Comparison of ENCODE assay signal across 9 cellular contexts in genomic region chr14:85529803-85530574, GRCh38. TPM values are rescaled to one million over a fixed set of nuclear protein-coding genes. Genes with fewer than 3 reads are reported as not detected.
DNase-seq lines count a peak whose midpoint lies in the region; ATAC-seq, FAIRE-seq and TF ChIP-seq lines count a peak whose summit lies in the region.
"Had no signal": no experiment of that assay in that cellular context is flagged by ENCODE, and none has a peak within 500 bp of the region (broad histone marks: within the 10 kb centered on the region; RNA-seq: fewer than 3 reads in every experiment).

TSS of gene FLRT2 (plus strand) at chr14:85530144. CDS start at chr14:85621515, 91,371 bp downstream.

- BruUV-seq in HepG2 (replicated peaks; lab: Mats Ljungman, UMichigan), result no TSS peak

- WGBS in HepG2 (ENCODE audit: low lambda C conversion rate), result 23% methylated on average over 39 of the region's 57 CpGs
- 2 to 17% (median 15%) methylated on average over 54 to 57 of the region's 57 CpGs for WGBS in small intestine, 3 donors

- H3K4me3 Mint-ChIP-seq in activated CD4-positive, alpha-beta memory T cell treated with anti-CD3 and anti-CD28 coated beads, Interleukin-2, amount 10 ng/mL, durations not matched to agents 7 days and 5 days, result no peak within 1 kb of the TSS
- H3K4me3 Mint-ChIP-seq in activated CD4-positive, alpha-beta memory T cell treated with anti-CD3 and anti-CD28 coated beads for 36 hours, result no peak within 1 kb of the TSS
- no peak within 1 kb of the TSS for H3K4me3 Mint-ChIP-seq in T-helper 2 cell treated with Interferon-gamma antibody and Interleukin-4, amounts not matched to agents 5 μg/mL and 100 μg/mL, for 36 hours

- peaks cover 56% of the 10 kb centered on the region for H3K27me3 Mint-ChIP-seq in activated CD4-positive, alpha-beta memory T cell treated with anti-CD3 and anti-CD28 coated beads, Interleukin-2, amount 10 ng/mL, durations not matched to agents 7 days and 5 days
- H3K27me3 Mint-ChIP-seq in activated CD4-positive, alpha-beta memory T cell treated with anti-CD3 and anti-CD28 coated beads for 36 hours, result peaks cover 58% of the 10 kb centered on the region
- peaks cover 62% of the 10 kb centered on the region for H3K27me3 Mint-ChIP-seq in T-helper 2 cell treated with Interferon-gamma antibody and Interleukin-4, amounts not matched to agents 5 μg/mL and 100 μg/mL, for 36 hours (ENCODE audit: low read depth)

- H3K4me1 ChIP-seq in HepG2 (ENCODE audit: insufficient read depth, low read length), result no peaks in the 10 kb centered on the region
- peaks cover 13 to 51% of the 10 kb centered on the region in 2 donors for H3K4me1 ChIP-seq in thoracic aorta (ENCODE audit: control insufficient read depth in 1 of 2, low read depth in 2 of 2)
- H3K4me1 ChIP-seq in small intestine (ENCODE audit: control insufficient read depth in 2 of 2, insufficient read depth in 1 of 2, low read depth in 1 of 2, low read length in 1 of 2), result no peaks in the 10 kb centered on the region

- no peak within 1 kb of the TSS for H3K9ac ChIP-seq in HepG2 (ENCODE audit: insufficient read depth, low read depth, low read length)

- POLR2A ChIA-PET in activated CD4-positive, alpha-beta memory T cell treated with anti-CD3 and anti-CD28 coated beads, Interleukin-2, amount 10 ng/mL, durations not matched to agents 7 days and 5 days (lab: Charles Lee), result no interaction called here
- POLR2A ChIA-PET in activated CD4-positive, alpha-beta memory T cell treated with anti-CD3 and anti-CD28 coated beads for 36 hours (lab: Charles Lee), result no interaction called here
- POLR2A ChIA-PET in HepG2 (lab: Yijun Ruan, JAX), result no interaction called here

- no peaks in the 10 kb centered on the region for H3K79me2 ChIP-seq in HepG2 (ENCODE audit: insufficient read depth, low read length)

- H3K27ac ChIP-seq in HepG2 (ENCODE audit: extremely low read length, insufficient read depth, low read length), result no peak within 1 kb of the TSS
- peak within 1 kb of the TSS; percentile 20 to 62 for H3K27ac ChIP-seq in thoracic aorta
- peak within 1 kb of the TSS in 1 of 2 donors; percentile 45 for H3K27ac ChIP-seq in small intestine (ENCODE audit: low read depth in 1 of 2, low read length in 1 of 2)
- H3K27ac ChIP-seq: VCaP had no signal

- H3K9me3 ChIP-seq in HepG2 (ENCODE audit: low read length) (peaks cover 14% of the 10 kb centered on the region; the same call in 1 of the 2 replicates), thoracic aorta (no peaks in the 10 kb centered on the region), small intestine (ENCODE audit: control insufficient read depth, low read depth) (peaks cover 2% of the 10 kb centered on the region)

- no peak for FAIRE-seq in HepG2 (lab: Jason Lieb, UNC)
- FAIRE-seq in small intestine (lab: Jason Lieb, UNC), result no peak

- TF ChIP-seq CTCF in HepG2 (CRISPR knock-in tag; IDR thresholded peaks at IDR 0.05) (no peak), thoracic aorta (IDR thresholded peaks at IDR 0.05) (no peak)

- TF ChIP-seq POLR2A in HepG2 (IDR thresholded peaks at IDR 0.05; ENCODE audit: insufficient read depth in 1 of 2, low read depth in 2 of 2, low read length in 2 of 2), result no peak

- in situ Hi-C loops in HepG2 (cut with HindIII; ENCODE audit: extremely low pct_ligation_motif_present, low pct_unique_long_range_greater_than_20kb), result loop anchor here (10.0 kb wide), 1 partner anchor 115 kb away; no protein-coding TSS in a partner anchor

- H3K36me3 ChIP-seq in HepG2 (replicated peaks in 1 of 2; ENCODE audit: control insufficient read depth in 1 of 2, insufficient read depth in 2 of 2, low read length in 2 of 2) (no peaks in the 10 kb centered on the region), thoracic aorta (no peaks in the 10 kb centered on the region), small intestine (ENCODE audit: control insufficient read depth in 2 of 2, insufficient read depth in 2 of 2, low read length in 2 of 2) (no peaks in the 10 kb centered on the region)

- H3K4me3 ChIP-seq in HepG2 (replicated peaks in 1 of 3; ENCODE audit: insufficient read depth in 1 of 3, low read depth in 2 of 3, low read length in 3 of 3), result 0 out of 6 replicates have a peak within 1 kb of the TSS, but pooled peaks of 1 of the 3 experiments have one; percentile 28
- peak within 1 kb of the TSS; percentile 77 for H3K4me3 ChIP-seq in thoracic aorta
- H3K4me3 ChIP-seq in small intestine (ENCODE audit: low read depth in 1 of 2, low read length in 2 of 2), result no peak within 1 kb of the TSS

- TF ChIP-seq RAD21 in HepG2 (CRISPR knock-in tag; IDR thresholded peaks at IDR 0.05), result no peak

- H3K4me1 Mint-ChIP-seq in activated CD4-positive, alpha-beta memory T cell treated with anti-CD3 and anti-CD28 coated beads, Interleukin-2, amount 10 ng/mL, durations not matched to agents 7 days and 5 days, result peaks cover 5% of the 10 kb centered on the region
- H3K4me1 Mint-ChIP-seq in activated CD4-positive, alpha-beta memory T cell treated with anti-CD3 and anti-CD28 coated beads for 36 hours (ENCODE audit: low read depth), result peaks cover 10% of the 10 kb centered on the region
- H3K4me1 Mint-ChIP-seq in T-helper 2 cell treated with Interferon-gamma antibody and Interleukin-4, amounts not matched to agents 5 μg/mL and 100 μg/mL, for 36 hours (ENCODE audit: low read depth), result peaks cover 9% of the 10 kb centered on the region

- peaks cover 10% of the 10 kb centered on the region for H3K36me3 Mint-ChIP-seq in activated CD4-positive, alpha-beta memory T cell treated with anti-CD3 and anti-CD28 coated beads, Interleukin-2, amount 10 ng/mL, durations not matched to agents 7 days and 5 days (ENCODE audit: low read depth)
- peaks cover 3% of the 10 kb centered on the region for H3K36me3 Mint-ChIP-seq in activated CD4-positive, alpha-beta memory T cell treated with anti-CD3 and anti-CD28 coated beads for 36 hours
- peaks cover 2% of the 10 kb centered on the region for H3K36me3 Mint-ChIP-seq in T-helper 2 cell treated with Interferon-gamma antibody and Interleukin-4, amounts not matched to agents 5 μg/mL and 100 μg/mL, for 36 hours (ENCODE audit: low read depth)

- H2AFZ ChIP-seq in HepG2 (ENCODE audit: low read length), result no peak within 1 kb of the TSS

- ATAC-seq in HepG2, result no peak
- ATAC-seq in thoracic aorta (ENCODE audit: insufficient number of reproducible peaks, low FRiP score, low read depth), result no peak

- intact Hi-C loops in activated CD4-positive, alpha-beta memory T cell treated with anti-CD3 and anti-CD28 coated beads for 36 hours (cut with micrococcal nuclease), result no loop called here
- intact Hi-C loops in HepG2 (cut with micrococcal nuclease; ENCODE audit: unreplicated experiment), result loop anchor here (2.0 to 10.0 kb wide), 2 partner anchors 115 to 335 kb away; no protein-coding TSS in a partner anchor

- TF ChIP-seq EP300 in HepG2 (IDR thresholded peaks at IDR 0.05; ENCODE audit: low read depth in 2 of 2, low read length in 2 of 2) (no peak), HepG2 (CRISPR knock-in tag; IDR thresholded peaks at IDR 0.05; ENCODE audit: borderline replicate concordance) (no peak)

- H3K27me3 ChIP-seq in HepG2 (ENCODE audit: control insufficient read depth in 1 of 2, insufficient read depth in 2 of 2, low read length in 2 of 2) (peaks cover 5 to 51% of the 10 kb centered on the region in 2 experiments), thoracic aorta (replicated peaks; ENCODE audit: insufficient read depth) (no peaks in the 10 kb centered on the region), small intestine (ENCODE audit: control insufficient read depth in 2 of 2, insufficient read depth in 2 of 2, low read length in 2 of 2) (peaks cover 3 to 12% of the 10 kb centered on the region in 2 donors)

- no peaks in the 10 kb centered on the region for H4K20me1 ChIP-seq in HepG2 (ENCODE audit: insufficient read depth, low read length)

- CTCF ChIA-PET in activated CD4-positive, alpha-beta memory T cell treated with anti-CD3 and anti-CD28 coated beads, Interleukin-2, amount 10 ng/mL, durations not matched to agents 7 days and 5 days (lab: Charles Lee), result no interaction called here
- CTCF ChIA-PET in activated CD4-positive, alpha-beta memory T cell treated with anti-CD3 and anti-CD28 coated beads for 36 hours (lab: Charles Lee), result no interaction called here
- CTCF ChIA-PET in HepG2 (lab: Yijun Ruan, JAX; ENCODE audit: low intra/inter-chr PET ratio, low total read pairs), result no interaction called here

- no peak for DNase-seq in activated CD4-positive, alpha-beta memory T cell treated with anti-CD3 and anti-CD28 coated beads, Interleukin-2, amount 10 ng/mL, durations not matched to agents 7 days and 5 days
- no peak for DNase-seq in activated CD4-positive, alpha-beta memory T cell treated with anti-CD3 and anti-CD28 coated beads for 36 hours
- peak; percentile 95 for DNase-seq in dermis blood vessel endothelial cell
- DNase-seq in HepG2 (ENCODE audit: low spot score), result no peak
- DNase-seq in thoracic aorta (ENCODE audit: low spot score), result no peak
- no peak for DNase-seq in small intestine
- no peak for DNase-seq in T-helper 2 cell treated with Interferon-gamma antibody and Interleukin-4, amounts not matched to agents 5 μg/mL and 100 μg/mL, for 36 hours (ENCODE audit: low spot score)
- DNase-seq in GM19238 (ENCODE audit: insufficient read length, low spot score), result no peak

- H3K4me2 ChIP-seq in HepG2 (ENCODE audit: low read depth, low read length), result peak within 1 kb of the TSS; percentile 42; the same call in 1 of the 2 replicates

- peaks cover 5% of the 10 kb centered on the region for H3K9me3 Mint-ChIP-seq in activated CD4-positive, alpha-beta memory T cell treated with anti-CD3 and anti-CD28 coated beads, Interleukin-2, amount 10 ng/mL, durations not matched to agents 7 days and 5 days
- no peaks in the 10 kb centered on the region for H3K9me3 Mint-ChIP-seq in activated CD4-positive, alpha-beta memory T cell treated with anti-CD3 and anti-CD28 coated beads for 36 hours
- H3K9me3 Mint-ChIP-seq in T-helper 2 cell treated with Interferon-gamma antibody and Interleukin-4, amounts not matched to agents 5 μg/mL and 100 μg/mL, for 36 hours, result no peaks in the 10 kb centered on the region

- H3K27ac Mint-ChIP-seq in activated CD4-positive, alpha-beta memory T cell treated with anti-CD3 and anti-CD28 coated beads, Interleukin-2, amount 10 ng/mL, durations not matched to agents 7 days and 5 days, result peak within 1 kb of the TSS; percentile 26
- H3K27ac Mint-ChIP-seq in activated CD4-positive, alpha-beta memory T cell treated with anti-CD3 and anti-CD28 coated beads for 36 hours, result no peak within 1 kb of the TSS
- H3K27ac Mint-ChIP-seq in T-helper 2 cell treated with Interferon-gamma antibody and Interleukin-4, amounts not matched to agents 5 μg/mL and 100 μg/mL, for 36 hours, result no peak within 1 kb of the TSS

RNA-seq across cellular contexts. Expression of gene FLRT2, which starts in this region (rescaled TPM):
- not detected for total RNA-seq in activated CD4-positive, alpha-beta memory T cell treated with anti-CD3 and anti-CD28 coated beads, Interleukin-2, amount 10 ng/mL, durations not matched to agents 7 days and 5 days
- total RNA-seq in activated CD4-positive, alpha-beta memory T cell treated with anti-CD3 and anti-CD28 coated beads for 36 hours, result not detected
- total RNA-seq in dermis blood vessel endothelial cell (213 and 216 TPM in 2 replicates), HepG2 (2016; rRNA removed; fragmentation: Illumina TruSeq; extraction: Trizol) (not detected in 2 replicates), thoracic aorta (10 to 100 TPM; 20.1 to 45.4 TPM)
- not detected in 2 replicates for total RNA-seq in HepG2 (2016; cell fraction: cytosol; rRNA removed; fragmentation: Illumina TruSeq; extraction: Trizol; ENCODE audit: low read depth)
- total RNA-seq in HepG2 (2016; cell fraction: insoluble cytoplasmic fraction; rRNA removed; fragmentation: Illumina TruSeq; extraction: Trizol), result not detected in 2 replicates
- not detected in 2 replicates for total RNA-seq in HepG2 (2016; cell fraction: membrane; rRNA removed; fragmentation: Illumina TruSeq; extraction: Trizol)
- 0.06 TPM in 1 of 2 replicates, not detected in the other for total RNA-seq in HepG2 (2016; cell fraction: nucleus; rRNA removed; fragmentation: Illumina TruSeq; extraction: Trizol)
- polyA plus RNA-seq in HepG2 (2011; rRNA removed) (0.16 TPM in 1 of 2 replicates, not detected in the other), small intestine (1 to 10 TPM in 1 of 3 donors, under 1 TPM in 1, not detected in 1; under 0.01 to 2.7 TPM)
- polyA plus RNA-seq in HepG2 (2011; cell fraction: cytosol; rRNA removed), result not detected in 2 replicates
- not detected in 2 replicates for polyA plus RNA-seq in HepG2 (2011; cell fraction: nucleus; rRNA removed)
- polyA plus RNA-seq in HepG2 (2012), result not detected in 2 replicates
- not detected in 2 replicates for polyA plus RNA-seq in HepG2 (2016; cell fraction: cytosol; fragmentation: Illumina TruSeq; extraction: Trizol; ENCODE audit: low read depth)
- not detected in 2 replicates for polyA plus RNA-seq in HepG2 (2016; cell fraction: insoluble cytoplasmic fraction; fragmentation: Illumina TruSeq; extraction: Trizol; ENCODE audit: low read depth)
- polyA plus RNA-seq in HepG2 (2016; cell fraction: membrane; fragmentation: Illumina TruSeq; extraction: Trizol; ENCODE audit: low read depth), result not detected in 2 replicates
- not detected in 2 replicates for polyA plus RNA-seq in HepG2 (2016; cell fraction: nucleus; fragmentation: Illumina TruSeq; extraction: Trizol; ENCODE audit: insufficient read depth, low read depth)
- polyA minus RNA-seq in HepG2 (2011; rRNA and poly(A)+ RNA removed; ENCODE audit: low replicate concordance), result 7.6 TPM in 1 of 2 replicates, not detected in the other
- not detected in 2 replicates for polyA minus RNA-seq in HepG2 (2011; cell fraction: cytosol; rRNA and poly(A)+ RNA removed)
- 0.26 TPM in 1 of 2 replicates, not detected in the other for polyA minus RNA-seq in HepG2 (2011; cell fraction: nucleus; rRNA and poly(A)+ RNA removed)

Comparison
In these comparisons a context has a peak if more than half of its experiments do, and no peak if none do; other contexts are left out.
1. RNA of gene FLRT2 (total RNA-seq): 213 to 216 TPM in dermis blood vessel endothelial cell and 20.1 to 45.4 TPM in thoracic aorta; not detected in activated CD4-positive, alpha-beta memory T cell treated with anti-CD3 and anti-CD28 coated beads, Interleukin-2, amount 10 ng/mL, durations not matched to agents 7 days and 5 days, not detected in activated CD4-positive, alpha-beta memory T cell treated with anti-CD3 and anti-CD28 coated beads for 36 hours and 0.06 TPM in HepG2; every median in the first group is over 10 times any median in the second.